2 cellular contexts compared by ENCODE assay signal in the genomic region with DNA sequence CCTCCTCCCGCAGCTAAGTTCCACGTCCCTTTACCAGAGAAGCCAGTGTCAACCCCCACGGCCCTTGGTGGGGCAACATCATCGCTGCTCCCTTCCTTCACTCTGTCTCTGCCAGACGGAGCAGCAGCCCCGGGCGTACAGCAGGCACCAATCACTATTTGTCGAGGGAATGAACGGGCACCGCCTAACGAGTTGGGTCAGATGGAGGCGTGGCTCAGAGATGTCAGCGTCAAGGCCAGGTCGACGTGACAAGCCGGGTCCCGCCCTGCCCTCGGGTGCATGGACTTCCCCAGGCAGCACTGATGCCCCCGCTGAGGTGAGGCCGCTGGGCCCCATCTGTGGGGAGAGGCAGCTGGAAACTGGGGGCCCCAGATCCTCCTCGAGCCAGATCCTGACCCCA.
TF ChIP-seq lines count a peak whose summit lies in the region.

No MANE protein-coding gene starts in this region.

TF ChIP-seq in HCT116, 20 proteins besides CTCF, POLR2A, EP300 and RAD21:
- TF ChIP-seq, protein P1, sequence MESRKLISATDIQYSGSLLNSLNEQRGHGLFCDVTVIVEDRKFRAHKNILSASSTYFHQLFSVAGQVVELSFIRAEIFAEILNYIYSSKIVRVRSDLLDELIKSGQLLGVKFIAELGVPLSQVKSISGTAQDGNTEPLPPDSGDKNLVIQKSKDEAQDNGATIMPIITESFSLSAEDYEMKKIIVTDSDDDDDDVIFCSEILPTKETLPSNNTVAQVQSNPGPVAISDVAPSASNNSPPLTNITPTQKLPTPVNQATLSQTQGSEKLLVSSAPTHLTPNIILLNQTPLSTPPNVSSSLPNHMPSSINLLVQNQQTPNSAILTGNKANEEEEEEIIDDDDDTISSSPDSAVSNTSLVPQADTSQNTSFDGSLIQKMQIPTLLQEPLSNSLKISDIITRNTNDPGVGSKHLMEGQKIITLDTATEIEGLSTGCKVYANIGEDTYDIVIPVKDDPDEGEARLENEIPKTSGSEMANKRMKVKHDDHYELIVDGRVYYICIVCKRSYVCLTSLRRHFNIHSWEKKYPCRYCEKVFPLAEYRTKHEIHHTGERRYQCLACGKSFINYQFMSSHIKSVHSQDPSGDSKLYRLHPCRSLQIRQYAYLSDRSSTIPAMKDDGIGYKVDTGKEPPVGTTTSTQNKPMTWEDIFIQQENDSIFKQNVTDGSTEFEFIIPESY (IDR thresholded peaks at IDR 0.05; ENCODE audit: extremely low read depth, insufficient replicate concordance, low read length): no peak
- no peak for TF ChIP-seq JUND (IDR thresholded peaks at IDR 0.05)
- no peak for TF ChIP-seq EZH2 (IDR thresholded peaks at IDR 0.05)
- TF ChIP-seq EGR1 (IDR thresholded peaks at IDR 0.05; ENCODE audit: low read depth): no peak
- TF ChIP-seq TCF7L2 (IDR thresholded peaks at IDR 0.05; ENCODE audit: borderline replicate concordance, extremely low read depth, insufficient read depth, insufficient read length): no peak
- TF ChIP-seq FOSL1 (IDR thresholded peaks at IDR 0.05; ENCODE audit: low read depth): no peak
- TF ChIP-seq ZNF274 (IDR thresholded peaks at IDR 0.05; ENCODE audit: low read depth, low read length): no peak
- TF ChIP-seq SIN3A (IDR thresholded peaks at IDR 0.05; ENCODE audit: low read depth): no peak
- TF ChIP-seq POLR2AphosphoS5 (IDR thresholded peaks at IDR 0.05; ENCODE audit: low read depth, low read length): no peak; the same call in 1 of the 2 replicates
- TF ChIP-seq EZH2phosphoT487 (IDR thresholded peaks at IDR 0.05; ENCODE audit: borderline replicate concordance): no peak
- TF ChIP-seq, protein P2, sequence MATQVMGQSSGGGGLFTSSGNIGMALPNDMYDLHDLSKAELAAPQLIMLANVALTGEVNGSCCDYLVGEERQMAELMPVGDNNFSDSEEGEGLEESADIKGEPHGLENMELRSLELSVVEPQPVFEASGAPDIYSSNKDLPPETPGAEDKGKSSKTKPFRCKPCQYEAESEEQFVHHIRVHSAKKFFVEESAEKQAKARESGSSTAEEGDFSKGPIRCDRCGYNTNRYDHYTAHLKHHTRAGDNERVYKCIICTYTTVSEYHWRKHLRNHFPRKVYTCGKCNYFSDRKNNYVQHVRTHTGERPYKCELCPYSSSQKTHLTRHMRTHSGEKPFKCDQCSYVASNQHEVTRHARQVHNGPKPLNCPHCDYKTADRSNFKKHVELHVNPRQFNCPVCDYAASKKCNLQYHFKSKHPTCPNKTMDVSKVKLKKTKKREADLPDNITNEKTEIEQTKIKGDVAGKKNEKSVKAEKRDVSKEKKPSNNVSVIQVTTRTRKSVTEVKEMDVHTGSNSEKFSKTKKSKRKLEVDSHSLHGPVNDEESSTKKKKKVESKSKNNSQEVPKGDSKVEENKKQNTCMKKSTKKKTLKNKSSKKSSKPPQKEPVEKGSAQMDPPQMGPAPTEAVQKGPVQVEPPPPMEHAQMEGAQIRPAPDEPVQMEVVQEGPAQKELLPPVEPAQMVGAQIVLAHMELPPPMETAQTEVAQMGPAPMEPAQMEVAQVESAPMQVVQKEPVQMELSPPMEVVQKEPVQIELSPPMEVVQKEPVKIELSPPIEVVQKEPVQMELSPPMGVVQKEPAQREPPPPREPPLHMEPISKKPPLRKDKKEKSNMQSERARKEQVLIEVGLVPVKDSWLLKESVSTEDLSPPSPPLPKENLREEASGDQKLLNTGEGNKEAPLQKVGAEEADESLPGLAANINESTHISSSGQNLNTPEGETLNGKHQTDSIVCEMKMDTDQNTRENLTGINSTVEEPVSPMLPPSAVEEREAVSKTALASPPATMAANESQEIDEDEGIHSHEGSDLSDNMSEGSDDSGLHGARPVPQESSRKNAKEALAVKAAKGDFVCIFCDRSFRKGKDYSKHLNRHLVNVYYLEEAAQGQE (IDR thresholded peaks at IDR 0.05; ENCODE audit: low read depth): no peak
- TF ChIP-seq, protein P3, sequence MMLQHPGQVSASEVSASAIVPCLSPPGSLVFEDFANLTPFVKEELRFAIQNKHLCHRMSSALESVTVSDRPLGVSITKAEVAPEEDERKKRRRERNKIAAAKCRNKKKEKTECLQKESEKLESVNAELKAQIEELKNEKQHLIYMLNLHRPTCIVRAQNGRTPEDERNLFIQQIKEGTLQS (IDR thresholded peaks at IDR 0.05): no peak
- TF ChIP-seq SRF (IDR thresholded peaks at IDR 0.05; ENCODE audit: low read depth): no peak
TF ChIP-seq in HCT116: peak in this region for 0.

TF ChIP-seq in H1, 55 proteins besides CTCF, POLR2A, EP300 and RAD21:
- TF ChIP-seq RFX5 (IDR thresholded peaks at IDR 0.05; ENCODE audit: borderline replicate concordance, low read depth, low read length) (no peak), BCL11A (IDR thresholded peaks at IDR 0.05; ENCODE audit: low read depth in 2 of 2, low read length in 2 of 2) (no peak), RNF2 (IDR thresholded peaks at IDR 0.05; ENCODE audit: borderline replicate concordance, low read depth, low read length, missing control alignments, poor library complexity, severe bottlenecking) (no peak), SIX5 (IDR thresholded peaks at IDR 0.05; ENCODE audit: low read depth, low read length) (no peak), POU5F1 (IDR thresholded peaks at IDR 0.05; ENCODE audit: low read depth, low read length) (no peak), JUN (IDR thresholded peaks at IDR 0.05; ENCODE audit: low read depth, low read length) (no peak), SUZ12 (IDR thresholded peaks at IDR 0.05; ENCODE audit: low read length) (no peak), BRCA1 (IDR thresholded peaks at IDR 0.05; ENCODE audit: low read depth, low read length) (no peak), TEAD4 (IDR thresholded peaks at IDR 0.05; ENCODE audit: low read depth, low read length) (no peak), SP4 (IDR thresholded peaks at IDR 0.05; ENCODE audit: low read length) (no peak), CEBPB (IDR thresholded peaks at IDR 0.05; ENCODE audit: low read depth, low read length) (no peak), KDM1A (IDR thresholded peaks at IDR 0.05; ENCODE audit: borderline replicate concordance, low read length) (no peak), PHF8 (conservative IDR thresholded peaks at IDR 0.05; ENCODE audit: low read depth, low read length) (no peak), CBX5 (IDR thresholded peaks at IDR 0.05; ENCODE audit: low read depth, low read length) (no peak)
TF ChIP-seq in H1: peak in this region for 0.
